24 cellular contexts compared by ENCODE assay signal in genomic region chr19:31315621-31316011, GRCh38. TPM values are rescaled to one million over a fixed set of nuclear protein-coding genes. Genes with fewer than 3 reads are reported as not detected.
DNase-seq lines count a peak whose midpoint lies in the region; ATAC-seq and TF ChIP-seq lines count a peak whose summit lies in the region.
"Had no signal": no experiment of that assay in that cellular context is flagged by ENCODE, and none has a peak within 500 bp of the region (broad histone marks: within the 10 kb centered on the region; RNA-seq: fewer than 3 reads in every experiment).

No MANE protein-coding gene starts in this region.

- H3K36me3 Mint-ChIP-seq in brain (no peaks in the 10 kb centered on the region), type B pancreatic cell (peaks cover 5% of the 10 kb centered on the region)

- H3K4me1 ChIP-seq in muscle layer of colon (ENCODE audit: insufficient read depth, low read length): peaks cover 57% of the 10 kb centered on the region
- H3K4me1 ChIP-seq: BLaER1, colonic mucosa had no signal

- H3K27me3 ChIP-seq in muscle layer of colon (ENCODE audit: control insufficient read depth in 1 of 2, insufficient read depth in 2 of 2, low read length in 2 of 2): no peaks in the 10 kb centered on the region
- H3K27me3 ChIP-seq: BLaER1, colonic mucosa, foreskin keratinocyte, spleen had no signal

- H3K4me1 Mint-ChIP-seq in brain (peaks cover 81% of the 10 kb centered on the region), type B pancreatic cell (ENCODE audit: unreplicated experiment) (peaks cover 63% of the 10 kb centered on the region)

- no peak for ATAC-seq in GM19455 (IDR thresholded peaks at IDR 0.05; ENCODE audit: unreplicated experiment)
- ATAC-seq: foreskin keratinocyte, K562, PC-3 had no signal

- H3K9ac ChIP-seq in muscle layer of colon (ENCODE audit: low read length): no peak overlapping the region
- H3K9ac ChIP-seq: BLaER1 had no signal

- no peak for TF ChIP-seq CTCF in brain (conservative IDR thresholded peaks at IDR 0.05)
- no peak for TF ChIP-seq CTCF in type B pancreatic cell (conservative IDR thresholded peaks at IDR 0.05)

- H3K4me3 ChIP-seq in muscle layer of colon (ENCODE audit: low read depth in 1 of 2, low read length in 2 of 2): no peak overlapping the region
- H3K4me3 ChIP-seq: BLaER1, colonic mucosa, K562, spleen had no signal

- DNase-seq in NCI-H1105 treated with DMSO at 0.1 percent for 48 hours (lab: John Stamatoyannopoulos, UW): peak; percentile 43
- DNase-seq in NCI-H1105 (lab: John Stamatoyannopoulos, UW): no peak
- DNase-seq in type B pancreatic cell (ENCODE audit: extremely low spot score, unreplicated experiment): no peak
- no peak for DNase-seq in NCI-H128 (lab: John Stamatoyannopoulos, UW; ENCODE audit: unreplicated experiment)
- no peak for DNase-seq in stimulated activated CD4-positive, alpha-beta T cell treated with anti-CD3 and anti-CD28 coated beads, Interleukin-4, amount 100 ng/mL, for 1 hour
- DNase-seq: activated CD4-positive, alpha-beta T cell treated with anti-CD3 and anti-CD28 coated beads, Interleukin-2, amount 50 U/mL, for 1 hour; activated effector memory CD4-positive, alpha-beta T cell treated with Interleukin-2 at 50 U/mL for 16 hours; Calu3; colonic mucosa; foreskin keratinocyte; NCI-H1930; NCI-H2227 treated with DMSO at 0.1 percent for 48 hours; NCI-H774; PC-3; psoas muscle; SHP77 treated with DMSO at 0.1 percent for 48 hours; spleen had no signal

- peak overlapping the region; percentile 19 for H3K27ac ChIP-seq in muscle layer of colon (ENCODE audit: low read depth, low read length)
- H3K27ac ChIP-seq: BLaER1, colonic mucosa, foreskin keratinocyte, psoas muscle had no signal

- no peaks in the 10 kb centered on the region for H3K9me3 ChIP-seq in muscle layer of colon (ENCODE audit: low read length)
- H3K9me3 ChIP-seq: BLaER1, colonic mucosa, psoas muscle, spleen had no signal

- H3K36me3 ChIP-seq in muscle layer of colon (ENCODE audit: insufficient read depth, low read length): peaks cover 4% of the 10 kb centered on the region
- H3K36me3 ChIP-seq: BLaER1, colonic mucosa, spleen had no signal

- H3K4me3 Mint-ChIP-seq in brain (peak overlapping the region; percentile 22 to 87 (median 78)), type B pancreatic cell (peak overlapping the region; percentile 42)
- H3K4me3 Mint-ChIP-seq: neural crest cell; T-helper 1 cell treated with Interleukin-12 subunit alpha and Interleukin-12 subunit beta and Interleukin-4 antibody, amounts not matched to agents 30 μg/mL and 1 μg/mL, for 36 hours had no signal

- H3K27ac Mint-ChIP-seq in brain (peak overlapping the region; percentile 89 to 96 (median 92)), type B pancreatic cell (peak overlapping the region; percentile 1)
- H3K27ac Mint-ChIP-seq: T-helper 1 cell treated with Interleukin-12 subunit alpha and Interleukin-12 subunit beta and Interleukin-4 antibody, amounts not matched to agents 30 μg/mL and 1 μg/mL, for 36 hours had no signal

- H3K9me3 Mint-ChIP-seq in brain (no peaks in the 10 kb centered on the region), type B pancreatic cell (no peaks in the 10 kb centered on the region)
- H3K9me3 Mint-ChIP-seq: neural crest cell; T-helper 1 cell treated with Interleukin-12 subunit alpha and Interleukin-12 subunit beta and Interleukin-4 antibody, amounts not matched to agents 30 μg/mL and 1 μg/mL, for 36 hours had no signal

- H3K27me3 Mint-ChIP-seq in brain: peaks cover 3% of the 10 kb centered on the region
- H3K27me3 Mint-ChIP-seq in type B pancreatic cell: peaks cover 48% of the 10 kb centered on the region

RNA-seq across cellular contexts. Expression of gene TSHZ3, which starts 33.6 kb away (rescaled TPM):
- 17.6 TPM for polyA plus RNA-seq in brain (ENCODE audit: insufficient read depth, low read depth, low replicate concordance)
- total RNA-seq in type B pancreatic cell (ENCODE audit: low replicate concordance): 3.1 and 21.2 TPM in 2 replicates
- total RNA-seq: Calu3 had no signal
